ENCODE assay signal across 8 cellular contexts in genomic region chr12:6872073-6873048, GRCh38. TPM values are rescaled to one million over a fixed set of nuclear protein-coding genes. Genes with fewer than 3 reads are reported as not detected.
DNase-seq lines count a peak whose midpoint lies in the region; ATAC-seq and TF ChIP-seq lines count a peak whose summit lies in the region.

No MANE protein-coding gene starts in this region.

- peak overlapping the region; percentile 91 to 94 for H3K9ac ChIP-seq in duodenal mucosa (ENCODE audit: low read depth in 1 of 2, low read length in 2 of 2)

- H3K9me3 ChIP-seq in duodenal mucosa (ENCODE audit: control insufficient read depth in 1 of 2, low read length in 2 of 2) (no peaks in the 10 kb centered on the region), lower lobe of right lung (no peaks in the 10 kb centered on the region)

- intact Hi-C loops in lower lobe of right lung (cut with DNase I): no loop called here

- DNase-seq in ELF-1 (ENCODE audit: low read depth, low spot score): peak; percentile 96
- peak; percentile 62 for DNase-seq in NCI-H226
- DNase-seq in activated CD4-positive, alpha-beta T cell treated with anti-CD3 and anti-CD28 coated beads, Interleukin-2, amount 50 U/mL, for 4 hours: peak; percentile 74 to 78
- peak; percentile 90 for DNase-seq in lower lobe of right lung
- peak in 2 of 3 donors; percentile 70 to 81 for DNase-seq in stimulated activated CD4-positive, alpha-beta T cell treated with anti-CD3 and anti-CD28 coated beads, TNF-alpha, amount 100 ng/mL, for 1 hour (ENCODE audit: low read depth in 3 of 3, low spot score in 1 of 3)
- no peak for DNase-seq in SKM-1 treated with dmso at 0.1 percent for 144 hours (lab: John Stamatoyannopoulos, UW; ENCODE audit: unreplicated experiment)

- H3K27me3 ChIP-seq in duodenal mucosa (ENCODE audit: control insufficient read depth in 1 of 2, insufficient read depth in 2 of 2, low read length in 2 of 2): no peaks in the 10 kb centered on the region
- no peaks in the 10 kb centered on the region for H3K27me3 ChIP-seq in lower lobe of right lung (ENCODE audit: low read depth)

- H3K27ac ChIP-seq in duodenal mucosa (ENCODE audit: low read depth, low read length) (peak overlapping the region; percentile 79), lower lobe of right lung (peak overlapping the region; percentile 84)

- peaks cover 40 to 48% of the 10 kb centered on the region in 2 donors for H3K4me1 ChIP-seq in duodenal mucosa (ENCODE audit: control insufficient read depth in 1 of 2, insufficient read depth in 2 of 2, low read length in 2 of 2)
- peaks cover 53% of the 10 kb centered on the region for H3K4me1 ChIP-seq in lower lobe of right lung

- H3K4me3 ChIP-seq in duodenal mucosa (ENCODE audit: low read depth in 1 of 2, low read length in 2 of 2) (peak overlapping the region; percentile 75 to 94), lower lobe of right lung (peak overlapping the region; percentile 99)

- ATAC-seq in HG02571 (IDR thresholded peaks at IDR 0.05; ENCODE audit: unreplicated experiment) (peak; percentile 25), lower lobe of right lung (peak; percentile 84 to 87)

- TF ChIP-seq CTCF in lower lobe of right lung (IDR thresholded peaks at IDR 0.05): peak; percentile 97

- H3K36me3 ChIP-seq in duodenal mucosa (ENCODE audit: control insufficient read depth in 1 of 2, insufficient read depth in 2 of 2, low read length in 2 of 2) (peaks cover 15 to 20% of the 10 kb centered on the region in 2 donors), lower lobe of right lung (peaks cover 29% of the 10 kb centered on the region)

RNA-seq across cellular contexts. Expression of gene SPSB2, which starts 0.7 kb away (rescaled TPM):
- 25.5 TPM for total RNA-seq in lower lobe of right lung

RNA-seq across cellular contexts. Expression of gene TPI1, which starts 5.0 kb away (rescaled TPM):
- 278 TPM for total RNA-seq in lower lobe of right lung

RNA-seq across cellular contexts. Expression of gene USP5, which starts 20.4 kb away (rescaled TPM):
- total RNA-seq in lower lobe of right lung: 58.6 TPM

RNA-seq across cellular contexts. Expression of gene CDCA3, which starts 21.3 kb away (rescaled TPM):
- total RNA-seq in lower lobe of right lung: 2.9 TPM

RNA-seq across cellular contexts. Expression of gene GNB3, which starts 31.6 kb away (rescaled TPM):
- total RNA-seq in lower lobe of right lung: 1.0 TPM
